11 cellular contexts compared by ENCODE assay signal in genomic region chr9:75090579-75090978, GRCh38. TPM values are rescaled to one million over a fixed set of nuclear protein-coding genes. Genes with fewer than 3 reads are reported as not detected.
DNase-seq lines count a peak whose midpoint lies in the region; ATAC-seq, FAIRE-seq and TF ChIP-seq lines count a peak whose summit lies in the region.
"Had no signal": no experiment of that assay in that cellular context is flagged by ENCODE, and none has a peak within 500 bp of the region (broad histone marks: within the 10 kb centered on the region; RNA-seq: fewer than 3 reads in every experiment).

No MANE protein-coding gene starts in this region.

- no peak for ATAC-seq in T-helper 17 cell
- ATAC-seq in HG03460 (IDR thresholded peaks at IDR 0.05; ENCODE audit: unreplicated experiment): no peak

- POLR2A ChIA-PET in endothelial cell of umbilical vein (lab: Charles Lee): interaction anchor here (1.3 kb wide), 1 partner anchor 95 kb away, joined by 6 read pairs; no protein-coding TSS in a partner anchor

- peaks cover 64% of the 10 kb centered on the region for H3K4me1 Mint-ChIP-seq in T-helper 17 cell
- H3K4me1 Mint-ChIP-seq in type B pancreatic cell (ENCODE audit: unreplicated experiment): peaks cover 33% of the 10 kb centered on the region

- H3K9me3 ChIP-seq in mammary epithelial cell (replicated peaks; ENCODE audit: insufficient read depth, low read length): no peaks in the 10 kb centered on the region
- H3K9me3 ChIP-seq in breast epithelium: no peaks in the 10 kb centered on the region
- no peaks in the 10 kb centered on the region for H3K9me3 ChIP-seq in T-helper 17 cell (ENCODE audit: control insufficient read depth, low read length, poor library complexity, severe bottlenecking)
- H3K9me3 ChIP-seq in endothelial cell of umbilical vein (replicated peaks; ENCODE audit: control insufficient read depth, insufficient read depth, low read length): no peaks in the 10 kb centered on the region
- H3K9me3 ChIP-seq: tibial artery had no signal

- no peak overlapping the region for H3K9ac ChIP-seq in mammary epithelial cell (ENCODE audit: insufficient read depth, low read length)
- H3K9ac ChIP-seq in endothelial cell of umbilical vein (replicated peaks; ENCODE audit: extremely low read depth, insufficient read depth, low read length): no peak overlapping the region

- TF ChIP-seq CTCF in mammary epithelial cell (conservative IDR thresholded peaks at IDR 0.05 in 1 of 2, IDR thresholded peaks at IDR 0.05 in 1 of 2; ENCODE audit: extremely low read depth in 1 of 2, insufficient read depth in 1 of 2, low read depth in 1 of 2, low read length in 2 of 2): no peak
- no peak for TF ChIP-seq CTCF in breast epithelium (IDR thresholded peaks at IDR 0.05)
- no peak for TF ChIP-seq CTCF in endothelial cell of umbilical vein (IDR thresholded peaks at IDR 0.05; ENCODE audit: extremely low read depth in 1 of 2, insufficient read depth in 1 of 2, low read depth in 1 of 2, low read length in 2 of 2)
- no peak for TF ChIP-seq CTCF in type B pancreatic cell (conservative IDR thresholded peaks at IDR 0.05)

- H3K4me1 ChIP-seq in mammary epithelial cell (ENCODE audit: insufficient read depth, low read length) (peaks cover 11% of the 10 kb centered on the region), breast epithelium (peaks cover 0 to 10% of the 10 kb centered on the region in 2 donors), endothelial cell of umbilical vein (ENCODE audit: control insufficient read depth, extremely low read depth, insufficient read depth, low read length) (peaks cover 23% of the 10 kb centered on the region)

- no peak for DNase-seq in mammary epithelial cell
- DNase-seq in breast epithelium (ENCODE audit: low spot score in 2 of 2): no peak
- DNase-seq in T-helper 17 cell: no peak
- no peak for DNase-seq in endothelial cell of umbilical vein (ENCODE audit: low read depth, low spot score)
- DNase-seq in type B pancreatic cell (ENCODE audit: extremely low spot score, unreplicated experiment): no peak
- DNase-seq in NCI-H2029 treated with DMSO at 0.1 percent for 48 hours (lab: John Stamatoyannopoulos, UW): no peak
- DNase-seq in SHP77 (lab: John Stamatoyannopoulos, UW): no peak
- DNase-seq: foreskin fibroblast, SIG-M5, tibial artery had no signal

- H3K9me3 Mint-ChIP-seq in type B pancreatic cell: no peaks in the 10 kb centered on the region

- H3K27ac Mint-ChIP-seq in T-helper 17 cell (peak overlapping the region; percentile 98), type B pancreatic cell (no peak overlapping the region)

- CTCF ChIA-PET in mammary epithelial cell (lab: Charles Lee; ENCODE audit: low non-redundant PET) (no interaction called here), endothelial cell of umbilical vein (lab: Charles Lee) (interaction anchor here (0.7 to 1.9 kb wide), 5 partner anchors 11 to 317 kb away, joined by 3 to 7 read pairs (median 4); no protein-coding TSS in a partner anchor)

- H3K36me3 ChIP-seq in mammary epithelial cell (ENCODE audit: insufficient read depth, low read length): no peaks in the 10 kb centered on the region
- H3K36me3 ChIP-seq in breast epithelium: no peaks in the 10 kb centered on the region
- no peaks in the 10 kb centered on the region for H3K36me3 ChIP-seq in endothelial cell of umbilical vein (ENCODE audit: control insufficient read depth in 2 of 2, extremely low read depth in 1 of 2, insufficient read depth in 2 of 2, low read length in 2 of 2)
- H3K36me3 ChIP-seq: tibial artery had no signal

- H3K27ac ChIP-seq in mammary epithelial cell (ENCODE audit: insufficient read depth, low read depth, low read length): no peak overlapping the region
- H3K27ac ChIP-seq in breast epithelium: no peak overlapping the region
- H3K27ac ChIP-seq in endothelial cell of umbilical vein (ENCODE audit: insufficient read depth, low read depth, low read length): no peak overlapping the region
- H3K27ac ChIP-seq: tibial artery had no signal

- H2AFZ ChIP-seq in mammary epithelial cell (ENCODE audit: low read depth, low read length): no peak overlapping the region
- no peak overlapping the region for H2AFZ ChIP-seq in endothelial cell of umbilical vein (ENCODE audit: low read depth, low read length)

- H3K27me3 ChIP-seq in mammary epithelial cell (ENCODE audit: insufficient read depth, low read length): no peaks in the 10 kb centered on the region
- H3K27me3 ChIP-seq in breast epithelium: no peaks in the 10 kb centered on the region
- no peaks in the 10 kb centered on the region for H3K27me3 ChIP-seq in endothelial cell of umbilical vein (ENCODE audit: control insufficient read depth in 2 of 2, insufficient read depth in 2 of 2, low read length in 2 of 2)
- H3K27me3 ChIP-seq: tibial artery had no signal

- in situ Hi-C loops in mammary epithelial cell (cut with MboI; ENCODE audit: low sequenced_read_pairs in 2 of 2): no loop called here

- H4K20me1 ChIP-seq in mammary epithelial cell (ENCODE audit: insufficient read depth, low read length) (no peaks in the 10 kb centered on the region), endothelial cell of umbilical vein (replicated peaks; ENCODE audit: control insufficient read depth, extremely low read depth, insufficient read depth, low read length) (peaks cover 2% of the 10 kb centered on the region)

- intact Hi-C loops in mammary epithelial cell (cut with micrococcal nuclease) (no loop called here), breast epithelium (cut with DNase I; ENCODE audit: low total_unique reads) (no loop called here), endothelial cell of umbilical vein (cut with micrococcal nuclease) (no loop called here)

- no peak for FAIRE-seq in endothelial cell of umbilical vein (lab: Jason Lieb, UNC)

- dilution Hi-C loops in mammary epithelial cell (cut with HindIII; ENCODE audit: low sequenced_read_pairs): no loop called here
- dilution Hi-C loops in endothelial cell of umbilical vein (cut with MboI; ENCODE audit: extremely low pct_ligation_motif_present, low sequenced_read_pairs): no loop called here

- H3K27me3 Mint-ChIP-seq in T-helper 17 cell (no peaks in the 10 kb centered on the region), type B pancreatic cell (no peaks in the 10 kb centered on the region)

- H3K4me2 ChIP-seq in mammary epithelial cell (ENCODE audit: insufficient read depth, low read depth, low read length) (peak overlapping the region; percentile 67), endothelial cell of umbilical vein (ENCODE audit: insufficient read depth, low read length) (peak overlapping the region; percentile 89)

- no peaks in the 10 kb centered on the region for H3K9me1 ChIP-seq in endothelial cell of umbilical vein (replicated peaks; ENCODE audit: control insufficient read depth, extremely low read depth, insufficient read depth, low read length)

- no peak overlapping the region for H3K4me3 ChIP-seq in mammary epithelial cell (replicated peaks in 1 of 3; ENCODE audit: insufficient read depth in 1 of 3, low read depth in 2 of 3, low read length in 3 of 3)
- no peak overlapping the region for H3K4me3 ChIP-seq in breast epithelium
- no peak overlapping the region for H3K4me3 ChIP-seq in endothelial cell of umbilical vein (replicated peaks in 1 of 3; ENCODE audit: insufficient read depth in 1 of 3, low read depth in 1 of 3, low read length in 3 of 3)

- peak overlapping the region; percentile 99 for H3K4me3 Mint-ChIP-seq in T-helper 17 cell
- peak overlapping the region; percentile 100 for H3K4me3 Mint-ChIP-seq in type B pancreatic cell

- TF ChIP-seq POLR2A in breast epithelium (IDR thresholded peaks at IDR 0.05) (no peak), endothelial cell of umbilical vein (IDR thresholded peaks at IDR 0.05; ENCODE audit: low read depth, low read length) (no peak)

- BruUV-seq in mammary epithelial cell (replicated peaks; lab: Mats Ljungman, UMichigan) (no TSS peak), endothelial cell of umbilical vein (replicated peaks; lab: Mats Ljungman, UMichigan) (no TSS peak)

- H3K79me2 ChIP-seq in mammary epithelial cell (ENCODE audit: insufficient read depth, low read length): peaks cover 87% of the 10 kb centered on the region
- peaks cover 67% of the 10 kb centered on the region for H3K79me2 ChIP-seq in endothelial cell of umbilical vein (ENCODE audit: control insufficient read depth, insufficient read depth, low read length)

- peaks cover 6% of the 10 kb centered on the region for H3K36me3 Mint-ChIP-seq in T-helper 17 cell (ENCODE audit: low read depth)
- peaks cover 5% of the 10 kb centered on the region for H3K36me3 Mint-ChIP-seq in type B pancreatic cell

- 87% methylated on average over 4 of the region's 4 CpGs for WGBS in mammary epithelial cell (ENCODE audit: low coverage, missing lambda C conversion rate)

TF ChIP-seq in endothelial cell of umbilical vein, 7 proteins besides CTCF, POLR2A, EP300 and RAD21 (continues in another document):
- no peak for TF ChIP-seq MYC (IDR thresholded peaks at IDR 0.05; ENCODE audit: low read depth, low read length)

RNA-seq across cellular contexts. Expression of gene OSTF1, which starts 2.3 kb away (rescaled TPM):
- 10 to 100 TPM; 31.8 to 53.1 TPM for total RNA-seq in mammary epithelial cell
- polyA plus RNA-seq in mammary epithelial cell: 40.1 TPM
- 43.9 TPM for polyA minus RNA-seq in mammary epithelial cell
- 10 to 100 TPM; 26.9 to 38.9 (median 36.4) TPM for total RNA-seq in breast epithelium
- total RNA-seq in T-helper 17 cell: 10 to 100 TPM; 85.2 to 95.1 TPM
- 70.9 and 73.6 TPM in 2 replicates for total RNA-seq in endothelial cell of umbilical vein
- 20.8 and 23.5 TPM in 2 replicates for polyA plus RNA-seq in endothelial cell of umbilical vein
- polyA plus RNA-seq in endothelial cell of umbilical vein (2011; cell fraction: cytosol; rRNA removed): 34.0 and 35.4 TPM in 2 replicates
- 21.6 and 22.7 TPM in 2 replicates for polyA plus RNA-seq in endothelial cell of umbilical vein (2011; cell fraction: nucleus; rRNA removed)
- 83.2 and 84.4 TPM in 2 replicates for polyA plus RNA-seq in endothelial cell of umbilical vein (2012)
- polyA minus RNA-seq in endothelial cell of umbilical vein: 39.7 and 46.3 TPM in 2 replicates
- polyA minus RNA-seq in endothelial cell of umbilical vein (2011; cell fraction: cytosol; rRNA and poly(A)+ RNA removed): 22.7 TPM
- polyA minus RNA-seq in endothelial cell of umbilical vein (2011; cell fraction: nucleus; rRNA and poly(A)+ RNA removed): 15.8 and 20.4 TPM in 2 replicates
- total RNA-seq in type B pancreatic cell (ENCODE audit: low replicate concordance): 18.3 and 31.9 TPM in 2 replicates

RNA-seq across cellular contexts. Expression of gene NMRK1, which starts 2.6 kb away (rescaled TPM):
- total RNA-seq in mammary epithelial cell: 10 to 100 TPM; 13.7 to 24.3 TPM
- polyA plus RNA-seq in mammary epithelial cell: 18.0 TPM
- polyA minus RNA-seq in mammary epithelial cell: 2.6 TPM
- total RNA-seq in breast epithelium: 10 to 100 TPM; 21.8 to 27.9 (median 27.7) TPM
- total RNA-seq in T-helper 17 cell: 10 to 100 TPM; 56.7 to 70.0 TPM
- total RNA-seq in endothelial cell of umbilical vein: 32.6 and 36.5 TPM in 2 replicates
- 17.4 and 24.3 TPM in 2 replicates for polyA plus RNA-seq in endothelial cell of umbilical vein
- 22.9 and 29.4 TPM in 2 replicates for polyA plus RNA-seq in endothelial cell of umbilical vein (2011; cell fraction: cytosol; rRNA removed)
- 66.4 and 72.0 TPM in 2 replicates for polyA plus RNA-seq in endothelial cell of umbilical vein (2011; cell fraction: nucleus; rRNA removed)
- 12.1 and 17.9 TPM in 2 replicates for polyA plus RNA-seq in endothelial cell of umbilical vein (2012)
- 8.5 and 11.4 TPM in 2 replicates for polyA minus RNA-seq in endothelial cell of umbilical vein
- polyA minus RNA-seq in endothelial cell of umbilical vein (2011; cell fraction: cytosol; rRNA and poly(A)+ RNA removed): 3.9 TPM
- polyA minus RNA-seq in endothelial cell of umbilical vein (2011; cell fraction: nucleus; rRNA and poly(A)+ RNA removed): 16.8 and 22.8 TPM in 2 replicates
- total RNA-seq in type B pancreatic cell (ENCODE audit: low replicate concordance): 7.5 and 8.2 TPM in 2 replicates
